Comparison of ENCODE assay signal across 24 cellular contexts in the genomic region with DNA sequence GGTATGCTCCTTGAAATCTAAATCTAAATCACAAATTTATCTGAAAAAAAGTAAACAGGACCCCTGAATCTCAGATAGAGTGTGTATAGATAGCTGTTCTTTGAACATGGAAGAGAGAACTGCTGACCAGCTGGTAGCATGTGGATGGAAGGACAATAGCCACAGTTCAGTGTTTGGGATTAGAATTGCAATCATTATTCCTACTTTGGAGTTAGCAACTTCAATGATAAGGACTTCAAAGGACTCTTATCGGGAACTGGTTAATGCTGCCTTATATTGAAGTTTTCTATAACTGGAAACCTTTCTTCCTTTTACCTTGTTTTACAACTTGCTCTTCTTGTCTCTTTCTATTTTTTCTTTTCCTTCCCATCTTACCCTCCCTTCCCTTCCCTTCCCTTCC. TPM values are rescaled to one million over a fixed set of nuclear protein-coding genes. Genes with fewer than 3 reads are reported as not detected.
DNase-seq lines count a peak whose midpoint lies in the region; ATAC-seq, FAIRE-seq and TF ChIP-seq lines count a peak whose summit lies in the region.
"Had no signal": no experiment of that assay in that cellular context is flagged by ENCODE, and none has a peak within 500 bp of the region (broad histone marks: within the 10 kb centered on the region; RNA-seq: fewer than 3 reads in every experiment).

No MANE protein-coding gene starts in this region.

- TF ChIP-seq RAD21 in HepG2 (CRISPR knock-in tag; IDR thresholded peaks at IDR 0.05) = no peak

- no peak for TF ChIP-seq POLR2A in HepG2 (IDR thresholded peaks at IDR 0.05; ENCODE audit: insufficient read depth in 1 of 2, low read depth in 2 of 2, low read length in 2 of 2)
- no peak for TF ChIP-seq POLR2A in right lobe of liver (IDR thresholded peaks at IDR 0.05)

- no peak overlapping the region for H2BK120ac ChIP-seq in mesendoderm (ENCODE audit: low read depth, low read length)

- no peak overlapping the region for H3K4me3 ChIP-seq in HepG2 (replicated peaks in 1 of 3; ENCODE audit: insufficient read depth in 1 of 3, low read depth in 2 of 3, low read length in 3 of 3)
- H3K4me3 ChIP-seq in right lobe of liver = no peak overlapping the region
- H3K4me3 ChIP-seq in mesendoderm (ENCODE audit: low read length) = no peak overlapping the region
- no peak overlapping the region for H3K4me3 ChIP-seq in small intestine (ENCODE audit: low read depth in 1 of 2, low read length in 2 of 2)
- H3K4me3 ChIP-seq: GM12878, HAP-1 had no signal

- H3K9ac ChIP-seq in HepG2 (ENCODE audit: insufficient read depth, low read depth, low read length) (no peak overlapping the region), mesendoderm (ENCODE audit: low read length) (no peak overlapping the region)

- peak overlapping the region; percentile 36 for H2BK15ac ChIP-seq in mesendoderm (replicated peaks; ENCODE audit: low read depth)

- H3K23ac ChIP-seq in mesendoderm (ENCODE audit: low read length) = no peak overlapping the region

- H3K4ac ChIP-seq in mesendoderm (ENCODE audit: low read depth, low read length) = no peak overlapping the region

- H3K4me2 ChIP-seq in HepG2 (ENCODE audit: low read depth, low read length) (no peak overlapping the region), mesendoderm (ENCODE audit: low read length) (no peak overlapping the region)

- no peak overlapping the region for H3K27ac ChIP-seq in HepG2 (ENCODE audit: extremely low read length, insufficient read depth, low read length)
- H3K27ac ChIP-seq in right lobe of liver = no peak overlapping the region
- H3K27ac ChIP-seq in mesendoderm (ENCODE audit: low read depth, low read length) = no peak overlapping the region
- H3K27ac ChIP-seq in small intestine (ENCODE audit: low read depth in 1 of 2, low read length in 1 of 2) = no peak overlapping the region

- H2AK5ac ChIP-seq in mesendoderm (ENCODE audit: low read length) = no peak overlapping the region

- DNase-seq in HepG2 (ENCODE audit: low spot score) (no peak), right lobe of liver (no peak), NCI-H146 treated with DMSO at 0.1 percent for 48 hours (lab: John Stamatoyannopoulos, UW; ENCODE audit: unreplicated experiment) (peak; percentile 68), mesendoderm (peak; percentile 58), small intestine (peak; percentile 9), D341Med (ENCODE audit: low spot score) (no peak), A172 (ENCODE audit: low spot score) (no peak)
- DNase-seq in stimulated activated naive CD8-positive, alpha-beta T cell treated with anti-CD3 and anti-CD28 coated beads, Interleukin-15, Interleukin-2, amounts not matched to agents 100 U/mL and 50 U/mL, for 24 hours = no peak
- DNase-seq: 8988T; C1 segment of cervical spinal cord; CD4-positive, alpha-beta memory T cell; DMS 273 treated with DMSO at 0.1 percent for 48 hours; DMS79; EL; GDM1; GOT3; HFFc6 had no signal

- no peak for ATAC-seq in HepG2
- ATAC-seq in right lobe of liver = no peak
- no peak for ATAC-seq in stimulated activated naive CD8-positive, alpha-beta T cell treated with anti-CD3 and anti-CD28 coated beads, Interleukin-15, Interleukin-2, amounts not matched to agents 100 U/mL and 50 U/mL, for 24 hours
- ATAC-seq: GM12878 had no signal

- no peak overlapping the region for H3K18ac ChIP-seq in mesendoderm (ENCODE audit: low read length)

- no peaks in the 10 kb centered on the region for H4K20me1 ChIP-seq in HepG2 (ENCODE audit: insufficient read depth, low read length)

- H2BK5ac ChIP-seq in mesendoderm (ENCODE audit: low read length) = no peak overlapping the region

- H4K5ac ChIP-seq in mesendoderm (ENCODE audit: low read length) = no peak overlapping the region

- H3K4me1 ChIP-seq in HepG2 (ENCODE audit: insufficient read depth, low read length) (peaks cover 25% of the 10 kb centered on the region), right lobe of liver (peaks cover 0 to 32% (median 0%) of the 10 kb centered on the region in 4 donors), mesendoderm (ENCODE audit: control insufficient read depth, low read depth, low read length) (no peaks in the 10 kb centered on the region), small intestine (ENCODE audit: control insufficient read depth in 2 of 2, insufficient read depth in 1 of 2, low read depth in 1 of 2, low read length in 1 of 2) (no peaks in the 10 kb centered on the region)
- H3K4me1 ChIP-seq: HAP-1 had no signal

- no peaks in the 10 kb centered on the region for H3K79me1 ChIP-seq in mesendoderm (ENCODE audit: low read length)

- in situ Hi-C loops in HepG2 (cut with HindIII; ENCODE audit: extremely low pct_ligation_motif_present, low pct_unique_long_range_greater_than_20kb) = no loop called here

- WGBS in HepG2 (ENCODE audit: low lambda C conversion rate) = 39% methylated on average over 1 of the region's 1 CpG
- WGBS in right lobe of liver (ENCODE audit: insufficient coverage, low coverage, low lambda C conversion rate, missing lambda C conversion rate) = 42% methylated on average over 1 of the region's 1 CpG
- WGBS in mesendoderm (ENCODE audit: extremely low coverage, insufficient coverage, low lambda C conversion rate) = no CpG with 5 or more reads among the region's 1 CpG
- 19 to 53% (median 27%) methylated on average over 1 of the region's 1 CpG for WGBS in small intestine, 3 donors

- no peaks in the 10 kb centered on the region for H3K9me3 ChIP-seq in HepG2 (ENCODE audit: low read length)
- H3K9me3 ChIP-seq in right lobe of liver = no peaks in the 10 kb centered on the region
- H3K9me3 ChIP-seq in small intestine (ENCODE audit: control insufficient read depth, low read depth) = no peaks in the 10 kb centered on the region
- H3K9me3 ChIP-seq: HAP-1 had no signal

- FAIRE-seq in HepG2 (lab: Jason Lieb, UNC) (no peak), small intestine (lab: Jason Lieb, UNC) (no peak)
- FAIRE-seq: D721Med, GM12878, GM19239, H54 had no signal

- no peak overlapping the region for H2AFZ ChIP-seq in HepG2 (ENCODE audit: low read length)

- H3K27me3 ChIP-seq in HepG2 (ENCODE audit: control insufficient read depth in 1 of 2, insufficient read depth in 2 of 2, low read length in 2 of 2) (no peaks in the 10 kb centered on the region), right lobe of liver (no peaks in the 10 kb centered on the region), mesendoderm (ENCODE audit: insufficient read depth, low read length, poor library complexity) (no peaks in the 10 kb centered on the region), small intestine (ENCODE audit: control insufficient read depth in 2 of 2, insufficient read depth in 2 of 2, low read length in 2 of 2) (no peaks in the 10 kb centered on the region)

- CTCF ChIA-PET in HepG2 (lab: Yijun Ruan, JAX; ENCODE audit: low intra/inter-chr PET ratio, low total read pairs) = no interaction called here

- no peak overlapping the region for H3K56ac ChIP-seq in mesendoderm (ENCODE audit: low read length)

- TF ChIP-seq CTCF in HepG2 (CRISPR knock-in tag; IDR thresholded peaks at IDR 0.05) = no peak
- no peak for TF ChIP-seq CTCF in right lobe of liver (IDR thresholded peaks at IDR 0.05)

- no peaks in the 10 kb centered on the region for H3K36me3 ChIP-seq in HepG2 (replicated peaks in 1 of 2; ENCODE audit: control insufficient read depth in 1 of 2, insufficient read depth in 2 of 2, low read length in 2 of 2)
- peaks cover 0 to 63% (median 15%) of the 10 kb centered on the region in 4 donors for H3K36me3 ChIP-seq in right lobe of liver
- no peaks in the 10 kb centered on the region for H3K36me3 ChIP-seq in mesendoderm (ENCODE audit: control insufficient read depth, insufficient read depth, low read length)
- H3K36me3 ChIP-seq in small intestine (ENCODE audit: control insufficient read depth in 2 of 2, insufficient read depth in 2 of 2, low read length in 2 of 2) = no peaks in the 10 kb centered on the region
- H3K36me3 ChIP-seq: HAP-1 had no signal

- H4K8ac ChIP-seq in mesendoderm (ENCODE audit: low read depth, low read length) = no peak overlapping the region

- POLR2A ChIA-PET in HepG2 (lab: Yijun Ruan, JAX) = no interaction called here

- H3K79me2 ChIP-seq in HepG2 (ENCODE audit: insufficient read depth, low read length) (no peaks in the 10 kb centered on the region), mesendoderm (ENCODE audit: control insufficient read depth, insufficient read depth, low read length) (no peaks in the 10 kb centered on the region)

- no TSS peak for BruUV-seq in HepG2 (replicated peaks; lab: Mats Ljungman, UMichigan)

- TF ChIP-seq EP300 in HepG2 (IDR thresholded peaks at IDR 0.05; ENCODE audit: low read depth in 2 of 2, low read length in 2 of 2) (no peak), HepG2 (CRISPR knock-in tag; IDR thresholded peaks at IDR 0.05; ENCODE audit: borderline replicate concordance) (no peak)

- intact Hi-C loops in HepG2 (cut with micrococcal nuclease; ENCODE audit: unreplicated experiment) (loop anchor here (10.0 kb wide), 1 partner anchor 48 kb away; no protein-coding TSS in a partner anchor), right lobe of liver (cut with DNase I) (no loop called here)

RNA-seq across cellular contexts. Expression of a gene that starts 5.0 kb away (rescaled TPM):
- total RNA-seq in HepG2 (2016; rRNA removed; fragmentation: Illumina TruSeq; extraction: Trizol) = 0.79 and 1.8 TPM in 2 replicates
- 0.18 and 0.30 TPM in 2 replicates for total RNA-seq in HepG2 (2016; cell fraction: cytosol; rRNA removed; fragmentation: Illumina TruSeq; extraction: Trizol; ENCODE audit: low read depth)
- total RNA-seq in HepG2 (2016; cell fraction: insoluble cytoplasmic fraction; rRNA removed; fragmentation: Illumina TruSeq; extraction: Trizol) = 0.67 and 1.9 TPM in 2 replicates
- total RNA-seq in HepG2 (2016; cell fraction: membrane; rRNA removed; fragmentation: Illumina TruSeq; extraction: Trizol) = 0.31 and 0.34 TPM in 2 replicates
- 4.4 and 4.6 TPM in 2 replicates for total RNA-seq in HepG2 (2016; cell fraction: nucleus; rRNA removed; fragmentation: Illumina TruSeq; extraction: Trizol)
- 0.13 TPM in 2 replicates for polyA plus RNA-seq in HepG2 (2011; rRNA removed)
- polyA plus RNA-seq in HepG2 (2011; cell fraction: cytosol; rRNA removed) = 0.08 TPM in 1 of 2 replicates, not detected in the other
- polyA plus RNA-seq in HepG2 (2011; cell fraction: nucleus; rRNA removed) = 0.09 and 0.21 TPM in 2 replicates
- polyA plus RNA-seq in HepG2 (2012) = 0.15 and 0.17 TPM in 2 replicates
- polyA plus RNA-seq in HepG2 (2016; cell fraction: cytosol; fragmentation: Illumina TruSeq; extraction: Trizol; ENCODE audit: low read depth) = 0.18 and 0.36 TPM in 2 replicates
- polyA plus RNA-seq in HepG2 (2016; cell fraction: insoluble cytoplasmic fraction; fragmentation: Illumina TruSeq; extraction: Trizol; ENCODE audit: low read depth) = 0.75 and 1.1 TPM in 2 replicates
- 0.37 and 0.42 TPM in 2 replicates for polyA plus RNA-seq in HepG2 (2016; cell fraction: membrane; fragmentation: Illumina TruSeq; extraction: Trizol; ENCODE audit: low read depth)
- 7.2 and 7.4 TPM in 2 replicates for polyA plus RNA-seq in HepG2 (2016; cell fraction: nucleus; fragmentation: Illumina TruSeq; extraction: Trizol; ENCODE audit: insufficient read depth, low read depth)
- not detected in 2 replicates for polyA minus RNA-seq in HepG2 (2011; rRNA and poly(A)+ RNA removed; ENCODE audit: low replicate concordance)
- polyA minus RNA-seq in HepG2 (2011; cell fraction: cytosol; rRNA and poly(A)+ RNA removed) = not detected in 2 replicates
- polyA minus RNA-seq in HepG2 (2011; cell fraction: nucleus; rRNA and poly(A)+ RNA removed) = 0.13 and 0.25 TPM in 2 replicates
- total RNA-seq in right lobe of liver = 100 to 1,000 TPM; 129 to 320 (median 169) TPM
- not detected for polyA plus RNA-seq in mesendoderm (2013, experiment 1 of 2)
- not detected for polyA plus RNA-seq in mesendoderm (2013, experiment 2 of 2)
- polyA plus RNA-seq in small intestine = under 1 TPM in 1 of 3 donors, not detected in 2; 0.01 TPM
- not detected in 2 replicates for total RNA-seq in A172 (2014; rRNA removed; shearing (Covaris generic))
- total RNA-seq: A673; CD4-positive, alpha-beta memory T cell; GM12878; HFFc6 had no signal
- polyA plus RNA-seq: BJ; CD4-positive, alpha-beta memory T cell; GM12878 had no signal

RNA-seq across cellular contexts. Expression of a gene that starts 50.5 kb away (rescaled TPM):
- total RNA-seq in HepG2 (2016; rRNA removed; fragmentation: Illumina TruSeq; extraction: Trizol) = 4,406 and 9,434 TPM in 2 replicates
- total RNA-seq in HepG2 (2016; cell fraction: cytosol; rRNA removed; fragmentation: Illumina TruSeq; extraction: Trizol; ENCODE audit: low read depth) = 859 and 984 TPM in 2 replicates
- 4,328 and 8,879 TPM in 2 replicates for total RNA-seq in HepG2 (2016; cell fraction: insoluble cytoplasmic fraction; rRNA removed; fragmentation: Illumina TruSeq; extraction: Trizol)
- 1,470 and 1,653 TPM in 2 replicates for total RNA-seq in HepG2 (2016; cell fraction: membrane; rRNA removed; fragmentation: Illumina TruSeq; extraction: Trizol)
- 6,106 and 7,724 TPM in 2 replicates for total RNA-seq in HepG2 (2016; cell fraction: nucleus; rRNA removed; fragmentation: Illumina TruSeq; extraction: Trizol)
- 12,657 and 13,105 TPM in 2 replicates for polyA plus RNA-seq in HepG2 (2011; rRNA removed)
- polyA plus RNA-seq in HepG2 (2011; cell fraction: cytosol; rRNA removed) = 10,032 and 12,863 TPM in 2 replicates
- polyA plus RNA-seq in HepG2 (2011; cell fraction: nucleus; rRNA removed) = 3,859 and 4,411 TPM in 2 replicates
- polyA plus RNA-seq in HepG2 (2012) = 15,767 and 21,683 TPM in 2 replicates
- polyA plus RNA-seq in HepG2 (2016; cell fraction: cytosol; fragmentation: Illumina TruSeq; extraction: Trizol; ENCODE audit: low read depth) = 881 and 929 TPM in 2 replicates
- 4,042 and 4,098 TPM in 2 replicates for polyA plus RNA-seq in HepG2 (2016; cell fraction: insoluble cytoplasmic fraction; fragmentation: Illumina TruSeq; extraction: Trizol; ENCODE audit: low read depth)
- polyA plus RNA-seq in HepG2 (2016; cell fraction: membrane; fragmentation: Illumina TruSeq; extraction: Trizol; ENCODE audit: low read depth) = 1,126 and 1,308 TPM in 2 replicates
- 10,518 and 11,638 TPM in 2 replicates for polyA plus RNA-seq in HepG2 (2016; cell fraction: nucleus; fragmentation: Illumina TruSeq; extraction: Trizol; ENCODE audit: insufficient read depth, low read depth)
- polyA minus RNA-seq in HepG2 (2011; rRNA and poly(A)+ RNA removed; ENCODE audit: low replicate concordance) = 1.4 and 2,561 TPM in 2 replicates
- 2,774 and 4,050 TPM in 2 replicates for polyA minus RNA-seq in HepG2 (2011; cell fraction: cytosol; rRNA and poly(A)+ RNA removed)
- polyA minus RNA-seq in HepG2 (2011; cell fraction: nucleus; rRNA and poly(A)+ RNA removed) = 1,510 and 2,631 TPM in 2 replicates
- total RNA-seq in right lobe of liver = 1 to 10 TPM in 4 of 6 experiments, under 1 TPM in 1, not detected in 1; 0.78 to 3.8 (median 3.4) TPM
- 9.5 TPM for polyA plus RNA-seq in mesendoderm (2013, experiment 1 of 2)
- polyA plus RNA-seq in mesendoderm (2013, experiment 2 of 2) = 10.3 TPM
- under 1 TPM in 1 of 3 donors, not detected in 2; 0.16 TPM for polyA plus RNA-seq in small intestine
- total RNA-seq in A172 (2014; rRNA removed; shearing (Covaris generic)) = 0.84 TPM in 1 of 2 replicates, not detected in the other
- total RNA-seq: A673; CD4-positive, alpha-beta memory T cell had no signal
- polyA plus RNA-seq: CD4-positive, alpha-beta memory T cell; GM12878 had no signal

Comparison
In these comparisons a context has a peak if more than half of its experiments do, and no peak if none do; other contexts are left out.
1. RNA of a gene that starts 5.0 kb away (total RNA-seq): 129 to 320 TPM in right lobe of liver; 0.18 to 4.6 TPM in HepG2 and not detected in A172; every median in the first group is over 10 times any median in the second.
2. RNA of a gene that starts 50.5 kb away (total RNA-seq): 859 to 9,434 TPM in HepG2; 0.78 to 3.8 TPM in right lobe of liver and 0.84 TPM in A172; every median in the first group is over 100 times any median in the second.
3. DNase-seq: peak in NCI-H146 treated with DMSO at 0.1 percent for 48 hours (single experiment), mesendoderm (single experiment) and small intestine (single experiment); none in HepG2 (single experiment), right lobe of liver (0 of 3), stimulated activated naive CD8-positive, alpha-beta T cell treated with anti-CD3 and anti-CD28 coated beads, Interleukin-15, Interleukin-2, amounts not matched to agents 100 U/mL and 50 U/mL, for 24 hours (single experiment), D341Med (single experiment) and A172 (single experiment).